2 cellular contexts compared by ENCODE assay signal in genomic region chr4:89212666-89213381, GRCh38.
TF ChIP-seq lines count a peak whose summit lies in the region.

No MANE protein-coding gene starts in this region.

TF ChIP-seq in GM23338, 12 proteins besides CTCF, POLR2A, EP300 and RAD21:
- TF ChIP-seq STAT1 (IDR thresholded peaks at IDR 0.05; ENCODE audit: unreplicated experiment) (no peak), ZNF114 (CRISPR knock-in tag; IDR thresholded peaks at IDR 0.05) (no peak), EZH2 (IDR thresholded peaks at IDR 0.05; ENCODE audit: low read depth, unreplicated experiment) (no peak)

TF ChIP-seq in H1, 55 proteins besides CTCF, POLR2A, EP300 and RAD21:
- TF ChIP-seq TBP (IDR thresholded peaks at IDR 0.05; ENCODE audit: low read depth, low read length) (0 out of 2 replicates have a peak, but pooled peaks have one; percentile 27), CEBPB (IDR thresholded peaks at IDR 0.05; ENCODE audit: low read depth, low read length) (no peak)
